9 cellular contexts compared by ENCODE assay signal in genomic region chr19:15249912-15250634, GRCh38. TPM values are rescaled to one million over a fixed set of nuclear protein-coding genes. Genes with fewer than 3 reads are reported as not detected.
A peak's percentile ranks its signal among the peaks of the same experiment; 100 is the strongest.
DNase-seq lines count a peak whose midpoint lies in the region; ATAC-seq and TF ChIP-seq lines count a peak whose summit lies in the region.
"Had no signal": no experiment of that assay in that cellular context is flagged by ENCODE, and none has a peak within 500 bp of the region (broad histone marks: within the 10 kb centered on the region; RNA-seq: fewer than 3 reads in every experiment).

No MANE protein-coding gene starts in this region.

- H3K9me3 ChIP-seq in endodermal cell (ENCODE audit: control insufficient read depth, low read length) (no peaks in the 10 kb centered on the region), mucosa of rectum (ENCODE audit: control insufficient read depth in 2 of 2, low read length in 2 of 2) (no peaks in the 10 kb centered on the region)

- DNase-seq in endodermal cell (no peak), type B pancreatic cell (ENCODE audit: extremely low spot score, unreplicated experiment) (no peak), HEK293T (ENCODE audit: extremely low spot score) (no peak), SW 1271 (lab: John Stamatoyannopoulos, UW) (no peak)

- 95 to 97% methylated on average over 5 to 15 of the region's 15 CpGs for WGBS in endodermal cell (ENCODE audit: insufficient coverage in 1 of 2, insufficient read length in 1 of 2), 2 experiments

- no peak for ATAC-seq in GM19452 (IDR thresholded peaks at IDR 0.05; ENCODE audit: unreplicated experiment)
- no peak for ATAC-seq in HG02798 (IDR thresholded peaks at IDR 0.05; ENCODE audit: poor library complexity, unreplicated experiment)

- no peak for TF ChIP-seq RAD21 in Ishikawa (IDR thresholded peaks at IDR 0.05; ENCODE audit: low read depth)

- H3K27me3 Mint-ChIP-seq in endodermal cell (ENCODE audit: insufficient read depth) (no peaks in the 10 kb centered on the region), type B pancreatic cell (no peaks in the 10 kb centered on the region)

- H3K4me3 Mint-ChIP-seq in endodermal cell, result no peak overlapping the region
- H3K4me3 Mint-ChIP-seq in type B pancreatic cell, result no peak overlapping the region

- H3K4me1 ChIP-seq in endodermal cell (ENCODE audit: control insufficient read depth, insufficient read depth, low read length), result no peaks in the 10 kb centered on the region
- H3K4me1 ChIP-seq in mucosa of rectum (ENCODE audit: control insufficient read depth in 2 of 2, insufficient read depth in 2 of 2, low read length in 2 of 2), result peaks cover 23 to 47% of the 10 kb centered on the region in 2 donors

- H3K27ac ChIP-seq in endodermal cell (ENCODE audit: low read depth, low read length) (peak overlapping the region; percentile 77), mucosa of rectum (ENCODE audit: low read depth in 2 of 2, low read length in 2 of 2) (peak overlapping the region; percentile 80 to 87)

- no peak overlapping the region for H3K9ac ChIP-seq in endodermal cell (ENCODE audit: extremely low read depth, low read length, poor library complexity, severe bottlenecking)
- no peak overlapping the region for H3K9ac ChIP-seq in mucosa of rectum (ENCODE audit: low read depth in 1 of 2, low read length in 2 of 2)

- TF ChIP-seq CTCF in endodermal cell (conservative IDR thresholded peaks at IDR 0.05) (no peak), type B pancreatic cell (conservative IDR thresholded peaks at IDR 0.05) (no peak)

- H3K4me3 ChIP-seq in endodermal cell (ENCODE audit: low read length) (no peak overlapping the region), mucosa of rectum (ENCODE audit: low read length in 2 of 2) (no peak overlapping the region)

- H3K4me1 Mint-ChIP-seq in endodermal cell, result no peaks in the 10 kb centered on the region
- peaks cover 9% of the 10 kb centered on the region for H3K4me1 Mint-ChIP-seq in type B pancreatic cell (ENCODE audit: unreplicated experiment)

- POLR2A ChIA-PET in HEK293T (lab: Yijun Ruan, JAX), result interaction anchor here (1.1 to 1.3 kb wide), 2 partner anchors 21 to 170 kb away, joined by 3 to 4 read pairs; no protein-coding TSS in a partner anchor

- TF ChIP-seq EP300 in Ishikawa (IDR thresholded peaks at IDR 0.05; ENCODE audit: borderline replicate concordance), result peak; percentile 78

- H3K36me3 ChIP-seq in endodermal cell (ENCODE audit: control insufficient read depth, insufficient read depth, low read length) (peaks cover 95% of the 10 kb centered on the region), mucosa of rectum (ENCODE audit: control insufficient read depth in 2 of 2, insufficient read depth in 2 of 2, low read length in 2 of 2) (peaks cover 65 to 72% of the 10 kb centered on the region in 2 donors)

- CTCF ChIA-PET in HEK293T (lab: Yijun Ruan, JAX), result interaction anchor here (1.4 kb wide), 1 partner anchor 71 kb away, joined by 3 read pairs; no protein-coding TSS in a partner anchor

- H3K27ac Mint-ChIP-seq in endodermal cell, result peak overlapping the region; percentile 10
- peak overlapping the region; percentile 73 for H3K27ac Mint-ChIP-seq in type B pancreatic cell

- peaks cover 60% of the 10 kb centered on the region for H3K36me3 Mint-ChIP-seq in endodermal cell (ENCODE audit: low read depth)
- H3K36me3 Mint-ChIP-seq in type B pancreatic cell, result peaks cover 14% of the 10 kb centered on the region

- H3K27me3 ChIP-seq in endodermal cell (ENCODE audit: control insufficient read depth, insufficient read depth, low read length, poor library complexity, severe bottlenecking) (no peaks in the 10 kb centered on the region), mucosa of rectum (ENCODE audit: control insufficient read depth in 2 of 2, insufficient read depth in 2 of 2, low read length in 2 of 2) (no peaks in the 10 kb centered on the region)

- H3K9me3 Mint-ChIP-seq in endodermal cell (no peaks in the 10 kb centered on the region), type B pancreatic cell (no peaks in the 10 kb centered on the region)

TF ChIP-seq in Ishikawa, 13 proteins besides CTCF, POLR2A, EP300 and RAD21 (continues in another document):
- no peak for TF ChIP-seq TAF1 (IDR thresholded peaks at IDR 0.05; ENCODE audit: low read depth)
- peak; percentile 70 for TF ChIP-seq TCF12 (IDR thresholded peaks at IDR 0.05; ENCODE audit: low read depth)
- no peak for TF ChIP-seq USF1 (IDR thresholded peaks at IDR 0.05)
- no peak for TF ChIP-seq CEBPB (IDR thresholded peaks at IDR 0.05)
- TF ChIP-seq YY1 (IDR thresholded peaks at IDR 0.05; ENCODE audit: low read depth), result no peak; the same call in 1 of the 2 replicates
- peak; percentile 59; the same call in 1 of the 2 replicates for TF ChIP-seq MAX (IDR thresholded peaks at IDR 0.05)
- peak; percentile 80 for TF ChIP-seq TEAD4 (IDR thresholded peaks at IDR 0.05)
- no peak for TF ChIP-seq CREB1 (IDR thresholded peaks at IDR 0.05; ENCODE audit: low read depth)
- peak; percentile 28 for TF ChIP-seq NFIC (IDR thresholded peaks at IDR 0.05)

TF ChIP-seq in HEK293T, 16 proteins besides CTCF, POLR2A, EP300 and RAD21:
- TF ChIP-seq ZNF384 (IDR thresholded peaks at IDR 0.05), result no peak

RNA-seq across cellular contexts. Expression of gene EPHX3, which starts 17.8 kb away (rescaled TPM):
- total RNA-seq in endodermal cell (10 to 100 TPM; 14.5 to 18.7 TPM), type B pancreatic cell (ENCODE audit: low replicate concordance) (5.1 and 9.4 TPM in 2 replicates)
- 5.4 TPM for polyA plus RNA-seq in endodermal cell (2013, experiment 1 of 2)
- 4.5 TPM for polyA plus RNA-seq in endodermal cell (2013, experiment 2 of 2)

RNA-seq across cellular contexts. Expression of gene NOTCH3, which starts 49.3 kb away (rescaled TPM):
- total RNA-seq in endodermal cell (100 to 1,000 TPM; 140 to 171 TPM), type B pancreatic cell (ENCODE audit: low replicate concordance) (119 and 139 TPM in 2 replicates)
- 176 TPM for polyA plus RNA-seq in endodermal cell (2013, experiment 1 of 2)
- 186 TPM for polyA plus RNA-seq in endodermal cell (2013, experiment 2 of 2)
- total RNA-seq: T-helper 2 cell treated with Interferon-gamma antibody and Interleukin-4, amounts not matched to agents 100 ng/mL and 5 ng/mL, for 36 hours had no signal
